In genomic region chr14:43535231-43535838, GRCh38 we compare ENCODE assay signal across 25 cellular contexts.
A peak's percentile ranks its signal among the peaks of the same experiment; 100 is the strongest.
DNase-seq lines count a peak whose midpoint lies in the region; ATAC-seq, FAIRE-seq and TF ChIP-seq lines count a peak whose summit lies in the region.
"Had no signal": no experiment of that assay in that cellular context is flagged by ENCODE, and none has a peak within 500 bp of the region (broad histone marks: within the 10 kb centered on the region; RNA-seq: fewer than 3 reads in every experiment).

No MANE protein-coding gene starts in this region.

- intact Hi-C loops in HepG2 (cut with micrococcal nuclease; ENCODE audit: unreplicated experiment), result loop anchor here (5.0 kb wide), 1 partner anchor 1313 kb away; no protein-coding TSS in a partner anchor
- intact Hi-C loops in right lobe of liver (cut with DNase I), result no loop called here
- intact Hi-C loops in pancreas (cut with DNase I), result no loop called here

- no TSS peak for BruUV-seq in HepG2 (replicated peaks; lab: Mats Ljungman, UMichigan)

- no peaks in the 10 kb centered on the region for H3K27me3 Mint-ChIP-seq in endodermal cell (ENCODE audit: insufficient read depth)
- H3K27me3 Mint-ChIP-seq in activated T-cell treated with anti-CD3 and anti-CD28 coated beads, Interleukin-2, amount 50 U/mL, for 72 hours (ENCODE audit: low read depth), result no peaks in the 10 kb centered on the region
- H3K27me3 Mint-ChIP-seq: B cell had no signal

- H3K9ac ChIP-seq in HepG2 (ENCODE audit: insufficient read depth, low read depth, low read length) (no peak overlapping the region), endodermal cell (ENCODE audit: extremely low read depth, low read length, poor library complexity, severe bottlenecking) (no peak overlapping the region)

- peaks cover 2% of the 10 kb centered on the region for H3K36me3 Mint-ChIP-seq in endodermal cell (ENCODE audit: low read depth)
- peaks cover 3 to 7% of the 10 kb centered on the region in 2 donors for H3K36me3 Mint-ChIP-seq in activated T-cell treated with anti-CD3 and anti-CD28 coated beads, Interleukin-2, amount 50 U/mL, for 72 hours (ENCODE audit: insufficient read depth in 2 of 2)
- H3K36me3 Mint-ChIP-seq: CD14-positive monocyte had no signal

- H3K36me3 ChIP-seq in HepG2 (replicated peaks in 1 of 2; ENCODE audit: control insufficient read depth in 1 of 2, insufficient read depth in 2 of 2, low read length in 2 of 2) (no peaks in the 10 kb centered on the region), right lobe of liver (no peaks in the 10 kb centered on the region), endodermal cell (ENCODE audit: control insufficient read depth, insufficient read depth, low read length) (no peaks in the 10 kb centered on the region), pancreas (no peaks in the 10 kb centered on the region)
- H3K36me3 ChIP-seq: Peyer's patch, SJCRH30 had no signal

- peaks cover 13% of the 10 kb centered on the region for H3K9me3 Mint-ChIP-seq in endodermal cell
- H3K9me3 Mint-ChIP-seq in activated T-cell treated with anti-CD3 and anti-CD28 coated beads, Interleukin-2, amount 50 U/mL, for 72 hours, result peaks cover 13 to 19% of the 10 kb centered on the region in 2 donors

- no peak overlapping the region for H2AFZ ChIP-seq in HepG2 (ENCODE audit: low read length)

- no peaks in the 10 kb centered on the region for H3K79me2 ChIP-seq in HepG2 (ENCODE audit: insufficient read depth, low read length)

- FAIRE-seq in HepG2 (lab: Jason Lieb, UNC) (no peak), pancreas (lab: Jason Lieb, UNC) (no peak)
- FAIRE-seq: A549, D721Med, GM12891 had no signal

- H3K4me3 Mint-ChIP-seq in endodermal cell, result no peak overlapping the region
- H3K4me3 Mint-ChIP-seq in activated T-cell treated with anti-CD3 and anti-CD28 coated beads, Interleukin-2, amount 50 U/mL, for 72 hours, result no peak overlapping the region
- H3K4me3 Mint-ChIP-seq: B cell, CD14-positive monocyte had no signal

- TF ChIP-seq EP300 in HepG2 (IDR thresholded peaks at IDR 0.05; ENCODE audit: low read depth in 2 of 2, low read length in 2 of 2) (no peak), HepG2 (CRISPR knock-in tag; IDR thresholded peaks at IDR 0.05; ENCODE audit: borderline replicate concordance) (no peak)

- ATAC-seq in HepG2 (no peak), right lobe of liver (no peak), pancreas (no peak)
- ATAC-seq in activated T-cell treated with anti-CD3 and anti-CD28 coated beads, Interleukin-2, amount 50 U/mL, for 72 hours (replicated peaks in 1 of 2), result no peak
- ATAC-seq: A549 had no signal

- TF ChIP-seq POLR2A in HepG2 (IDR thresholded peaks at IDR 0.05; ENCODE audit: insufficient read depth in 1 of 2, low read depth in 2 of 2, low read length in 2 of 2) (no peak), right lobe of liver (IDR thresholded peaks at IDR 0.05) (no peak)

- POLR2A ChIA-PET in HepG2 (lab: Yijun Ruan, JAX), result no interaction called here

- H3K4me1 Mint-ChIP-seq in endodermal cell, result peaks cover 4% of the 10 kb centered on the region
- H3K4me1 Mint-ChIP-seq in activated T-cell treated with anti-CD3 and anti-CD28 coated beads, Interleukin-2, amount 50 U/mL, for 72 hours (ENCODE audit: low read depth), result no peaks in the 10 kb centered on the region
- H3K4me1 Mint-ChIP-seq: B cell, CD14-positive monocyte had no signal

- 0 out of 2 replicates have a peak, but pooled peaks cover 6% of the 10 kb centered on the region for H3K4me1 ChIP-seq in HepG2 (ENCODE audit: insufficient read depth, low read length)
- no peaks in the 10 kb centered on the region for H3K4me1 ChIP-seq in right lobe of liver
- no peaks in the 10 kb centered on the region for H3K4me1 ChIP-seq in endodermal cell (ENCODE audit: control insufficient read depth, insufficient read depth, low read length)
- no peaks in the 10 kb centered on the region for H3K4me1 ChIP-seq in pancreas
- H3K4me1 ChIP-seq: A549, Peyer's patch, SJCRH30 had no signal

- H4K20me1 ChIP-seq in HepG2 (ENCODE audit: insufficient read depth, low read length), result no peaks in the 10 kb centered on the region

- H3K27ac ChIP-seq in HepG2 (ENCODE audit: extremely low read length, insufficient read depth, low read length), result no peak overlapping the region
- H3K27ac ChIP-seq in right lobe of liver, result no peak overlapping the region
- H3K27ac ChIP-seq in endodermal cell (ENCODE audit: low read depth, low read length), result no peak overlapping the region
- H3K27ac ChIP-seq in pancreas, result no peak overlapping the region
- H3K27ac ChIP-seq: A549, Peyer's patch, SJCRH30 had no signal

- 45% methylated on average over 15 of the region's 18 CpGs for WGBS in HepG2 (ENCODE audit: low lambda C conversion rate)
- 79% methylated on average over 11 of the region's 18 CpGs for WGBS in right lobe of liver (ENCODE audit: insufficient coverage, low coverage, low lambda C conversion rate, missing lambda C conversion rate)
- 92% methylated on average over 14 to 18 of the region's 18 CpGs for WGBS in endodermal cell (ENCODE audit: insufficient coverage in 1 of 2, insufficient read length in 1 of 2), 2 experiments
- 85 to 90% methylated on average over 18 of the region's 18 CpGs for WGBS in pancreas, 2 donors

- H3K4me2 ChIP-seq in HepG2 (ENCODE audit: low read depth, low read length), result peak overlapping the region; percentile 27; the same call in 1 of the 2 replicates
- H3K4me2 ChIP-seq: A549 had no signal

- no peak for DNase-seq in HepG2 (ENCODE audit: low spot score)
- no peak for DNase-seq in right lobe of liver
- DNase-seq in HuH-7.5 (ENCODE audit: low spot score), result peak; percentile 15
- peak; percentile 55 for DNase-seq in endodermal cell
- no peak for DNase-seq in pancreas
- no peak for DNase-seq in NCI-H226
- no peak for DNase-seq in retina
- DNase-seq in activated T-cell treated with anti-CD3 and anti-CD28 coated beads, Interleukin-2, amount 50 U/mL, for 72 hours, result no peak
- DNase-seq: DMS79, GOT3, KBM-7, MM.1S, NCI-H1048, NCI-H1436, NCI-H2029, NCI-H2227 treated with DMSO at 0.1 percent for 48 hours, NCI-H510A treated with DMSO at 0.1 percent for 48 hours, NCI-H748 treated with DMSO at 0.1 percent for 48 hours, Peyer's patch had no signal

- TF ChIP-seq RAD21 in HepG2 (CRISPR knock-in tag; IDR thresholded peaks at IDR 0.05), result no peak

- TF ChIP-seq CTCF in HepG2 (CRISPR knock-in tag; IDR thresholded peaks at IDR 0.05), result no peak
- no peak for TF ChIP-seq CTCF in right lobe of liver (IDR thresholded peaks at IDR 0.05)
- TF ChIP-seq CTCF in endodermal cell (conservative IDR thresholded peaks at IDR 0.05), result no peak
- no peak for TF ChIP-seq CTCF in pancreas (IDR thresholded peaks at IDR 0.05)

- H3K4me3 ChIP-seq in HepG2 (replicated peaks in 1 of 3; ENCODE audit: insufficient read depth in 1 of 3, low read depth in 2 of 3, low read length in 3 of 3), result no peak overlapping the region
- no peak overlapping the region for H3K4me3 ChIP-seq in right lobe of liver
- no peak overlapping the region for H3K4me3 ChIP-seq in endodermal cell (ENCODE audit: low read length)
- H3K4me3 ChIP-seq in pancreas, result no peak overlapping the region
- H3K4me3 ChIP-seq: A549, Peyer's patch, SJCRH30 had no signal

- no peaks in the 10 kb centered on the region for H3K9me3 ChIP-seq in HepG2 (ENCODE audit: low read length)
- H3K9me3 ChIP-seq in right lobe of liver, result no peaks in the 10 kb centered on the region
- H3K9me3 ChIP-seq in endodermal cell (ENCODE audit: control insufficient read depth, low read length), result no peaks in the 10 kb centered on the region
- H3K9me3 ChIP-seq in pancreas, result no peaks in the 10 kb centered on the region
- H3K9me3 ChIP-seq: A549, SJCRH30 had no signal

- H3K27ac Mint-ChIP-seq in endodermal cell, result no peak overlapping the region
- no peak overlapping the region for H3K27ac Mint-ChIP-seq in activated T-cell treated with anti-CD3 and anti-CD28 coated beads, Interleukin-2, amount 50 U/mL, for 72 hours
- H3K27ac Mint-ChIP-seq: B cell, CD14-positive monocyte had no signal

- in situ Hi-C loops in HepG2 (cut with HindIII; ENCODE audit: extremely low pct_ligation_motif_present, low pct_unique_long_range_greater_than_20kb), result no loop called here

- CTCF ChIA-PET in HepG2 (lab: Yijun Ruan, JAX; ENCODE audit: low intra/inter-chr PET ratio, low total read pairs), result no interaction called here

- no peaks in the 10 kb centered on the region for H3K27me3 ChIP-seq in HepG2 (ENCODE audit: control insufficient read depth in 1 of 2, insufficient read depth in 2 of 2, low read length in 2 of 2)
- H3K27me3 ChIP-seq in right lobe of liver, result no peaks in the 10 kb centered on the region
- H3K27me3 ChIP-seq in endodermal cell (ENCODE audit: control insufficient read depth, insufficient read depth, low read length, poor library complexity, severe bottlenecking), result no peaks in the 10 kb centered on the region
- no peaks in the 10 kb centered on the region for H3K27me3 ChIP-seq in pancreas
- H3K27me3 ChIP-seq: Peyer's patch, SJCRH30 had no signal

TF ChIP-seq in HepG2, 621 proteins besides CTCF, POLR2A, EP300 and RAD21:
- TF ChIP-seq HNRNPH1 (optimal IDR thresholded peaks at IDR 0.05; ENCODE audit: low read depth, low read length), result no peak
- TF ChIP-seq DPF2 (CRISPR knock-in tag; IDR thresholded peaks at IDR 0.05; ENCODE audit: borderline replicate concordance, low read depth), result no peak
- TF ChIP-seq CEBPG (CRISPR knock-in tag; IDR thresholded peaks at IDR 0.05), result no peak
- TF ChIP-seq E2F1 (CRISPR knock-in tag; IDR thresholded peaks at IDR 0.05), result no peak

Comparison
In these comparisons a context has a peak if more than half of its experiments do, and no peak if none do; other contexts are left out.
1. DNase-seq: peak in HuH-7.5 (single experiment) and endodermal cell (single experiment); none in HepG2 (single experiment), right lobe of liver (0 of 3), pancreas (0 of 6), NCI-H226 (single experiment), retina (single experiment) and activated T-cell treated with anti-CD3 and anti-CD28 coated beads, Interleukin-2, amount 50 U/mL, for 72 hours (0 of 2).